28 cellular contexts compared by ENCODE assay signal in genomic region chr5:119541716-119542115, GRCh38.
"Had no signal": no experiment of that assay in that cellular context is flagged by ENCODE, and none has a peak within 500 bp of the region (broad histone marks: within the 10 kb centered on the region; RNA-seq: fewer than 3 reads in every experiment).

No MANE protein-coding gene starts in this region.

- H3K9me3 ChIP-seq: lower lobe of right lung, mucosa of descending colon, ovary, prostate gland, stomach, thoracic aorta, tibial artery, uterus had no signal

- H3K27me3 ChIP-seq: ovary, stomach, tibial artery, uterus had no signal

- H3K27ac ChIP-seq: lower lobe of right lung, ovary, prostate gland, skin epidermis, stomach, thoracic aorta, tibial artery, uterus had no signal

- H3K4me3 ChIP-seq: lower lobe of right lung, mucosa of descending colon, ovary, prostate gland, skin epidermis, stomach, thoracic aorta, tibial artery, uterus had no signal

- H3K36me3 ChIP-seq: ovary, prostate gland, thoracic aorta, uterus had no signal

- H3K4me1 ChIP-seq: lower lobe of right lung, prostate gland, stomach, tibial artery, uterus had no signal

- DNase-seq: hippocampal formation; kidney glomerular epithelial cell; left cardiac atrium; lower lobe of right lung; mammary epithelial cell; mesendoderm; mucosa of descending colon; naive thymus-derived CD4-positive, alpha-beta T cell; ovary; posterior cingulate gyrus; retina; right cardiac atrium; stimulated activated CD4-positive, alpha-beta T cell treated with anti-CD3 and anti-CD28 coated beads, Interleukin-12 subunit alpha, Interleukin-12 subunit beta, amount 100 ng/mL, for 4 hours; stimulated activated CD4-positive, alpha-beta T cell treated with anti-CD3 and anti-CD28 coated beads, Interleukin-15, amount 100 ng/mL, for 24 hours; stimulated activated CD4-positive, alpha-beta T cell treated with anti-CD3 and anti-CD28 coated beads, Interleukin-2, amount 100 ng/mL, for 24 hours; stimulated activated CD4-positive, alpha-beta T cell treated with anti-CD3 and anti-CD28 coated beads, Interleukin-4, amount 100 ng/mL, for 1 hour; stimulated activated naive B cell treated with anti-CD40 and anti-IgM and Interleukin-4, amounts not matched to agents 10 μg/mL and 1 μg/mL and 100 μg/mL, for 72 hours; stimulated activated naive CD8-positive, alpha-beta T cell treated with anti-CD3 and anti-CD28 coated beads, Interleukin-15, Interleukin-2, amounts not matched to agents 100 U/mL and 50 U/mL, for 24 hours; stomach; tibial artery; trophoblast cell; uterus had no signal

- ATAC-seq: left cardiac atrium; left lobe of liver; lower lobe of right lung; mucosa of descending colon; naive thymus-derived CD4-positive, alpha-beta T cell; natural killer cell treated with Interleukin-12 subunit alpha and Interleukin-12 subunit beta and Interleukin-15 and Interleukin-18, amount 100 ng/mL, for 72 hours; right cardiac atrium; sciatic nerve; stimulated activated naive B cell treated with anti-CD40 and anti-IgM and Interleukin-4, amounts not matched to agents 10 μg/mL and 1 μg/mL and 100 μg/mL, for 72 hours; stimulated activated naive CD8-positive, alpha-beta T cell treated with anti-CD3 and anti-CD28 coated beads, Interleukin-15, Interleukin-2, amounts not matched to agents 100 U/mL and 50 U/mL, for 24 hours had no signal
